Comparison of ENCODE assay signal across 15 cellular contexts in the genomic region with DNA sequence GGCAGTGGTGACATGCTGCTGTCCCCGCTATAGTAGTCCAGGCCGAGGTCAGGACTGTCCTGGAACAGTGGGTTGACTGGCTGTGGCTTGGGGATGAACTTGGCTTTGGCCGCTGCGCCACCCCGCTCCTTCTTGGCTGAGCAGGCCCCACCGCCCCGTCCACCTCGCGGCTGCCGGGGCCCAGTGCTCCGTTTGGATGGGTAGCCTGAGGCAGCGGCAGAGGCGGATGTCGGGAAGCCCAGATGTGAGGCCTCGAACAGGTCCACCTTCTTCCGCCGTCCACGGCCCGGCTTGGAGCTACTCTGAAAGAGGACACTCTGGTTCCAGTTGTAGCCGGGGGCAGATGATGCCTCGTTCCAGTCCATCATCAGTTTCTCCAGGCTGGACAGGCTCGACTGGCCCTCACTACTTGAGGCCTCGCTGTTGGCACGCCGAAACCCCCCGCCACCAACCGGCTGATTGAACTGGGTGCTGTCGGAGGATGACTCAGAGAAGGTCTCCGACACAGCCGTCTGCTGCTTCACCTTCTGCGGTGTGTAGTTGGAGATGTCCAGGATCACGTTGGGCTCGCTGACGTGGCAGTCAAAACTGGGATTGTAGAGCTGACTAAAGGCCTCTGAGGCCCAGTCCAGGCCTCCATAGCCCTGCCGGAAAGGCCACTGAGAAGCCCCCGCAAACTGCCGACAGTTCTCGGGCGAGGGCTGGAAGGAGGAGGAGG. TPM values are rescaled to one million over a fixed set of nuclear protein-coding genes. Genes with fewer than 3 reads are reported as not detected.
DNase-seq lines count a peak whose midpoint lies in the region; ATAC-seq and TF ChIP-seq lines count a peak whose summit lies in the region.
"Had no signal": no experiment of that assay in that cellular context is flagged by ENCODE, and none has a peak within 500 bp of the region (broad histone marks: within the 10 kb centered on the region; RNA-seq: fewer than 3 reads in every experiment).

No MANE protein-coding gene starts in this region.

- TF ChIP-seq EP300 in sigmoid colon (IDR thresholded peaks at IDR 0.05), result no peak

- no peak for DNase-seq in HFFc6
- DNase-seq in adrenal gland, result peak in 3 of 7 donors; percentile 35 to 56 (median 39)
- DNase-seq in fibroblast of mammary gland (ENCODE audit: low read depth), result peak; percentile 50
- no peak for DNase-seq in sigmoid colon
- no peak for DNase-seq in globus pallidus (ENCODE audit: low spot score)
- no peak for DNase-seq in lower leg skin (ENCODE audit: low spot score in 2 of 2)
- no peak for DNase-seq in foreskin keratinocyte
- DNase-seq: BE2C; CD8-positive, alpha-beta T cell; DND-41; GDM1; Kasumi-1; NCI-H1930; NCI-H2171 treated with DMSO at 0.1 percent for 48 hours had no signal

- no peaks in the 10 kb centered on the region for H3K9me3 ChIP-seq in adrenal gland (replicated peaks in 1 of 3)
- H3K9me3 ChIP-seq in sigmoid colon, result no peaks in the 10 kb centered on the region
- H3K9me3 ChIP-seq: BE2C had no signal

- TF ChIP-seq CTCF in HFFc6 (IDR thresholded peaks at IDR 0.05) (no peak), adrenal gland (IDR thresholded peaks at IDR 0.05) (no peak), fibroblast of mammary gland (conservative IDR thresholded peaks at IDR 0.05; ENCODE audit: control insufficient read depth, insufficient read depth, low read depth, low read length) (no peak), sigmoid colon (IDR thresholded peaks at IDR 0.05) (no peak), lower leg skin (IDR thresholded peaks at IDR 0.05) (no peak), foreskin keratinocyte (conservative IDR thresholded peaks at IDR 0.05) (no peak)

- 74 to 87% (median 81%) methylated on average over 11 to 39 of the region's 39 CpGs for WGBS in adrenal gland, 4 donors
- WGBS in sigmoid colon, 2 donors, result 95% methylated on average over 39 of the region's 39 CpGs
- 88% methylated on average over 29 to 39 of the region's 39 CpGs for WGBS in lower leg skin, 2 donors

- H3K27ac Mint-ChIP-seq in HFFc6, result peak overlapping the region; percentile 52; the same call in 1 of the 2 replicates
- H3K27ac Mint-ChIP-seq: CD8-positive, alpha-beta T cell had no signal

- H3K36me3 Mint-ChIP-seq in HFFc6 (ENCODE audit: low read depth), result peaks cover 18% of the 10 kb centered on the region

- H3K4me1 Mint-ChIP-seq in HFFc6 (ENCODE audit: low read depth), result peaks cover 40% of the 10 kb centered on the region

- H3K27ac ChIP-seq in adrenal gland (peak overlapping the region in 3 of 5 donors; percentile 37 to 98 (median 97)), sigmoid colon (peak overlapping the region in 3 of 4 donors; percentile 83 to 92 (median 89)), foreskin keratinocyte (no peak overlapping the region)

- H3K4me3 Mint-ChIP-seq in HFFc6, result no peak overlapping the region
- H3K4me3 Mint-ChIP-seq: CD8-positive, alpha-beta T cell had no signal

- H3K4me1 ChIP-seq in adrenal gland (replicated peaks in 1 of 2), result peaks cover 38 to 50% of the 10 kb centered on the region in 2 donors
- peaks cover 0 to 44% (median 43%) of the 10 kb centered on the region in 4 donors for H3K4me1 ChIP-seq in sigmoid colon
- no peaks in the 10 kb centered on the region for H3K4me1 ChIP-seq in foreskin keratinocyte
- H3K4me1 ChIP-seq: BE2C had no signal

- H3K27me3 ChIP-seq in adrenal gland, result no peaks in the 10 kb centered on the region
- H3K27me3 ChIP-seq in sigmoid colon, result no peaks in the 10 kb centered on the region
- H3K27me3 ChIP-seq in foreskin keratinocyte, result no peaks in the 10 kb centered on the region
- H3K27me3 ChIP-seq: BE2C had no signal

- intact Hi-C loops in adrenal gland (cut with DNase I) (no loop called here), sigmoid colon (cut with DNase I) (no loop called here), lower leg skin (cut with DNase I; ENCODE audit: low total_unique reads) (no loop called here)

- no peaks in the 10 kb centered on the region for H3K9me3 Mint-ChIP-seq in HFFc6
- H3K9me3 Mint-ChIP-seq: CD8-positive, alpha-beta T cell had no signal

- H3K36me3 ChIP-seq in adrenal gland (replicated peaks in 1 of 2) (peaks cover 0 to 58% of the 10 kb centered on the region in 2 donors), sigmoid colon (peaks cover 35 to 64% (median 49%) of the 10 kb centered on the region in 4 donors)

- peaks cover 10% of the 10 kb centered on the region for H3K27me3 Mint-ChIP-seq in HFFc6 (ENCODE audit: insufficient read depth)

- TF ChIP-seq POLR2A in adrenal gland (IDR thresholded peaks at IDR 0.05) (no peak), sigmoid colon (IDR thresholded peaks at IDR 0.05) (no peak), lower leg skin (IDR thresholded peaks at IDR 0.05) (no peak)

- no peak overlapping the region for H3K4me3 ChIP-seq in adrenal gland
- H3K4me3 ChIP-seq in fibroblast of mammary gland (ENCODE audit: control insufficient read depth, low read depth, low read length), result no peak overlapping the region
- H3K4me3 ChIP-seq in sigmoid colon, result no peak overlapping the region
- H3K4me3 ChIP-seq in lower leg skin (ENCODE audit: low read depth, poor library complexity, severe bottlenecking), result no peak overlapping the region

- ATAC-seq in foreskin keratinocyte (no peak), HG03457 (IDR thresholded peaks at IDR 0.05; ENCODE audit: unreplicated experiment) (no peak)
- ATAC-seq: CD8-positive, alpha-beta T cell had no signal

RNA-seq across cellular contexts. Expression of a gene that starts 55.6 kb away (rescaled TPM):
- 10 to 100 TPM; 30.7 to 53.2 (median 34.7) TPM for total RNA-seq in HFFc6 (2021; fragmentation: NEBNext Ultra II Directional; extraction: Animal tissue kit (Norgen Biotek cat#: 25700))
- total RNA-seq in adrenal gland, result 100 to 1,000 TPM in 1 of 8 donors, 10 to 100 TPM in 7; 43.9 to 111 (median 71.8) TPM
- 10 to 100 TPM; 10.4 to 98.5 (median 27.0) TPM for polyA plus RNA-seq in adrenal gland
- 10 to 100 TPM; 10.9 to 34.1 (median 14.3) TPM for total RNA-seq in sigmoid colon
- 10 to 100 TPM in 1 of 3 donors, 1 to 10 TPM in 2; 1.8 to 17.4 (median 2.1) TPM for polyA plus RNA-seq in sigmoid colon
- 10 to 100 TPM; 37.7 to 63.0 (median 52.5) TPM for total RNA-seq in lower leg skin
- total RNA-seq in foreskin keratinocyte, result 12.1 and 14.8 TPM in 2 replicates
- 4.0 and 5.4 TPM in 2 replicates for polyA plus RNA-seq in foreskin keratinocyte

RNA-seq across cellular contexts. Expression of a gene that starts 58.3 kb away (rescaled TPM):
- total RNA-seq in HFFc6 (2021; fragmentation: NEBNext Ultra II Directional; extraction: Animal tissue kit (Norgen Biotek cat#: 25700)), result 10 to 100 TPM; 84.4 to 99.7 (median 93.1) TPM
- total RNA-seq in adrenal gland (100 to 1,000 TPM in 4 of 8 donors, 10 to 100 TPM in 4; 47.3 to 159 (median 93.4) TPM), sigmoid colon (10 to 100 TPM; 43.9 to 63.2 (median 59.9) TPM), lower leg skin (10 to 100 TPM; 53.8 to 76.6 (median 70.3) TPM), foreskin keratinocyte (49.9 and 53.9 TPM in 2 replicates)
- polyA plus RNA-seq in adrenal gland (10 to 100 TPM; 18.9 to 94.6 (median 29.0) TPM), sigmoid colon (10 to 100 TPM; 30.0 to 69.6 (median 30.5) TPM), foreskin keratinocyte (28.7 and 30.1 TPM in 2 replicates)
